In the genomic region with DNA sequence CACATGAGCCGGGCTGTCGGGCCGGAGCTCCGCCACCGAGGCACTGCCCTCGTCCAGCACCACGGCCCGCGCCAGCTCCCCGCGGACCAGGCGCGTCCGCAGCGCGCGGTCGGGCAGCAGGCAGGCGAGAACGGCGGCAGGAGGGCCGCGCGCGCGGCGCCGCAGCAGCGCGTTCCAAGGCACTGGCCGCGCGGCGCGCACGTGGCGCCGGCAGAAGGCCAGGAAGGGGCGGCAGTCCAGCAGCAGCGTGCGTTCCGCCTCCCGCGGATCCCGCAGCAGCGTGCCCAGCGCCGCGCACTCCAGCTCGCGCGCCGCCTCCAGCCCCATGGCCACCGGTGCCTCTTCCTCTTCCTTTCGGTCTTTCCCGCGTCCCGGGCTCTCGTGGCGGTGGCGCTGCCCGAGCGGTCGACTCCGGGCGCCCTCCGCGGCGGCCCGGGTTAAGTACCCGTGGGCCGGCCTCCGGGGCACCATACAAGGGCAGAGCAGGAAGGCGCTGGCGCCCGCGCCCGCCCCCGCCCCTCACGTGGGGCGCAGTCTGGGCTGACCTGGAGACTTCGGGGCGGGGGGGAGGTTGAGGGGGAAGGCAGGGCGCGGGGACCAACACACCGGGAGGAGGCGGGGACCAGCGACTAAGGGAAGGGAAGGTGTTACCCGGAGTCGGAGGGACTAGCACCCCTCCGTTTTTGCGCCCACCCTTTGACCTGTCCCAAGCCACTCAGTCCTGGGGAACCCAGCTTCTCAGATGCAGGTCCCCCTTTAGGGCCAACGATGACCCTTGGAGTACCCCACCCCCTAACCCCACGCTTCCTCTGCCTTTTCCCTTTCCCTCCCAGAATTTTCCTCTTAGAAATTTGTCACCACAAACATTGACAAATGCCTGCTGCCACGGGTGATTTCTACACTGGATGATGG, we compare ENCODE assay signal across 8 cellular contexts. TPM values are rescaled to one million over a fixed set of nuclear protein-coding genes. Genes with fewer than 3 reads are reported as not detected.
DNase-seq lines count a peak whose midpoint lies in the region; ATAC-seq and TF ChIP-seq lines count a peak whose summit lies in the region.

DUSP2 (minus strand) TSS at position 413 of the 912 bp plus-strand sequence; CDS start at position 327, 86 bp downstream.

- TF ChIP-seq CTCF in choroid plexus epithelial cell (conservative IDR thresholded peaks at IDR 0.05; ENCODE audit: low read depth, low read length) (no peak), left lung (IDR thresholded peaks at IDR 0.05) (no peak)

- H3K9me3 ChIP-seq in left lung: no peaks in the 10 kb centered on the region

- peak within 1 kb of the TSS; percentile 63 for H3K4me3 ChIP-seq in choroid plexus epithelial cell (ENCODE audit: low read depth, low read length)
- peak within 1 kb of the TSS; percentile 47 to 61 for H3K4me3 ChIP-seq in left lung

- peak; percentile 64 for ATAC-seq in GM18498 (IDR thresholded peaks at IDR 0.05; ENCODE audit: unreplicated experiment)
- ATAC-seq in HG02642 (IDR thresholded peaks at IDR 0.05; ENCODE audit: poor library complexity, unreplicated experiment): peak; percentile 55
- ATAC-seq in left lung: peak; percentile 87

- H3K4me1 ChIP-seq in left lung: peaks cover 7 to 60% of the 10 kb centered on the region in 2 donors

- DNase-seq in NCI-H1105 (lab: John Stamatoyannopoulos, UW) (peak; percentile 59), choroid plexus epithelial cell (ENCODE audit: low read depth) (peak; percentile 69), left lung (peak; percentile 83 to 95), NCI-H1694 (lab: John Stamatoyannopoulos, UW) (no peak)
- DNase-seq in activated CD4-positive, alpha-beta T cell treated with anti-CD3 and anti-CD28 coated beads for 4 hours: peak; percentile 90 to 94
- DNase-seq in stimulated activated CD4-positive, alpha-beta T cell treated with anti-CD3 and anti-CD28 coated beads, Interleukin-4, amount 100 ng/mL, for 1 hour: peak; percentile 92

- intact Hi-C loops in left lung (cut with DNase I): no loop called here

- H3K36me3 ChIP-seq in left lung: no peaks in the 10 kb centered on the region

- peaks cover 0 to 15% of the 10 kb centered on the region in 2 donors for H3K27me3 ChIP-seq in left lung

- peak within 1 kb of the TSS; percentile 48 to 74 for H3K27ac ChIP-seq in left lung

RNA-seq across cellular contexts. Expression of gene DUSP2, which starts in this region (rescaled TPM):
- 1 to 10 TPM; 3.6 to 5.7 TPM for total RNA-seq in left lung
